ENCODE assay signal across 8 cellular contexts in genomic region chr9:4382722-4383317, GRCh38.
DNase-seq lines count a peak whose midpoint lies in the region; ATAC-seq, FAIRE-seq and TF ChIP-seq lines count a peak whose summit lies in the region.

No MANE protein-coding gene starts in this region.

- H3K4me1 Mint-ChIP-seq in CD4-positive, CD25-positive, alpha-beta regulatory T cell: no peaks in the 10 kb centered on the region
- H3K4me1 Mint-ChIP-seq in astrocyte (ENCODE audit: low read depth, unreplicated experiment): no peaks in the 10 kb centered on the region

- peaks cover 9% of the 10 kb centered on the region for H3K27me3 Mint-ChIP-seq in CD4-positive, CD25-positive, alpha-beta regulatory T cell
- no peaks in the 10 kb centered on the region for H3K27me3 Mint-ChIP-seq in astrocyte (ENCODE audit: low read depth, unreplicated experiment)

- WGBS in HepG2 (ENCODE audit: low lambda C conversion rate): 1% methylated on average over 4 of the region's 4 CpGs

- peaks cover 3% of the 10 kb centered on the region for H3K27me3 ChIP-seq in CD4-positive, CD25-positive, alpha-beta regulatory T cell (ENCODE audit: control insufficient read depth, insufficient read depth, low read length)
- H3K27me3 ChIP-seq in astrocyte (ENCODE audit: insufficient read depth, low read length) (no peaks in the 10 kb centered on the region), HepG2 (ENCODE audit: control insufficient read depth in 1 of 2, insufficient read depth in 2 of 2, low read length in 2 of 2) (peaks cover 1 to 5% of the 10 kb centered on the region in 2 experiments; a peak in 2 of 5 replicates)

- no peaks in the 10 kb centered on the region for H3K36me3 Mint-ChIP-seq in CD4-positive, CD25-positive, alpha-beta regulatory T cell
- H3K36me3 Mint-ChIP-seq in astrocyte (ENCODE audit: low read depth, unreplicated experiment): no peaks in the 10 kb centered on the region

- FAIRE-seq in astrocyte (lab: Jason Lieb, UNC): no peak
- FAIRE-seq in HepG2 (lab: Jason Lieb, UNC): no peak

- peak in 2 of 3 donors; percentile 9 to 45 for DNase-seq in CD4-positive, CD25-positive, alpha-beta regulatory T cell
- DNase-seq in LoVo (ENCODE audit: low spot score): peak; percentile 44
- no peak for DNase-seq in astrocyte (ENCODE audit: low read depth)
- DNase-seq in HepG2 (ENCODE audit: low spot score): no peak
- no peak for DNase-seq in NK-92 (lab: John Stamatoyannopoulos, UW; ENCODE audit: unreplicated experiment)
- DNase-seq in NOMO-1 treated with dmso at 0.1 percent for 144 hours (lab: John Stamatoyannopoulos, UW; ENCODE audit: unreplicated experiment): no peak

- H3K9me3 Mint-ChIP-seq in CD4-positive, CD25-positive, alpha-beta regulatory T cell: no peaks in the 10 kb centered on the region
- no peaks in the 10 kb centered on the region for H3K9me3 Mint-ChIP-seq in astrocyte (ENCODE audit: unreplicated experiment)

- TF ChIP-seq EP300 in HepG2 (IDR thresholded peaks at IDR 0.05; ENCODE audit: low read depth in 2 of 2, low read length in 2 of 2): no peak
- no peak for TF ChIP-seq EP300 in HepG2 (CRISPR knock-in tag; IDR thresholded peaks at IDR 0.05; ENCODE audit: borderline replicate concordance)

- H3K4me3 ChIP-seq in CD4-positive, CD25-positive, alpha-beta regulatory T cell (ENCODE audit: low read depth, low read length): no peak overlapping the region
- H3K4me3 ChIP-seq in astrocyte (ENCODE audit: insufficient read depth, low read depth, low read length) (no peak overlapping the region), HepG2 (replicated peaks in 1 of 3; ENCODE audit: insufficient read depth in 1 of 3, low read depth in 2 of 3, low read length in 3 of 3) (no peak overlapping the region)

- intact Hi-C loops in HepG2 (cut with micrococcal nuclease; ENCODE audit: unreplicated experiment): loop anchor here (1.0 to 5.0 kb wide), 2 partner anchors 164 to 257 kb away; no protein-coding TSS in a partner anchor

- CTCF ChIA-PET in HepG2 (lab: Yijun Ruan, JAX; ENCODE audit: low intra/inter-chr PET ratio, low total read pairs): interaction anchor here (1.0 to 1.2 kb wide), 2 partner anchors 166 to 167 kb away, joined by 3 read pairs; no protein-coding TSS in a partner anchor

- H3K4me1 ChIP-seq in CD4-positive, CD25-positive, alpha-beta regulatory T cell (ENCODE audit: control insufficient read depth, insufficient read depth, low read length, poor library complexity, severe bottlenecking): no peaks in the 10 kb centered on the region
- H3K4me1 ChIP-seq in astrocyte (ENCODE audit: insufficient read depth, low read length): no peaks in the 10 kb centered on the region
- no peaks in the 10 kb centered on the region for H3K4me1 ChIP-seq in HepG2 (ENCODE audit: insufficient read depth, low read length)

- H3K9ac ChIP-seq in astrocyte (ENCODE audit: low read length) (no peak overlapping the region), HepG2 (ENCODE audit: insufficient read depth, low read depth, low read length) (no peak overlapping the region)

- no peaks in the 10 kb centered on the region for H3K9me3 ChIP-seq in CD4-positive, CD25-positive, alpha-beta regulatory T cell (ENCODE audit: control insufficient read depth in 2 of 2, low read length in 2 of 2)
- H3K9me3 ChIP-seq in astrocyte (ENCODE audit: insufficient read depth, low read depth, low read length): no peaks in the 10 kb centered on the region
- no peaks in the 10 kb centered on the region for H3K9me3 ChIP-seq in HepG2 (ENCODE audit: low read length)

- H3K36me3 ChIP-seq in CD4-positive, CD25-positive, alpha-beta regulatory T cell (ENCODE audit: control insufficient read depth, insufficient read depth, low read length): no peaks in the 10 kb centered on the region
- H3K36me3 ChIP-seq in astrocyte (ENCODE audit: insufficient read depth, low read length) (no peaks in the 10 kb centered on the region), HepG2 (replicated peaks in 1 of 2; ENCODE audit: control insufficient read depth in 1 of 2, insufficient read depth in 2 of 2, low read length in 2 of 2) (no peaks in the 10 kb centered on the region)

- no peak for TF ChIP-seq POLR2A in HepG2 (IDR thresholded peaks at IDR 0.05; ENCODE audit: insufficient read depth in 1 of 2, low read depth in 2 of 2, low read length in 2 of 2)

- peak; percentile 74 for TF ChIP-seq CTCF in astrocyte (IDR thresholded peaks at IDR 0.05; ENCODE audit: insufficient read depth, low read depth, low read length)
- peak; percentile 48 for TF ChIP-seq CTCF in HepG2 (CRISPR knock-in tag; IDR thresholded peaks at IDR 0.05)

- H3K4me3 Mint-ChIP-seq in CD4-positive, CD25-positive, alpha-beta regulatory T cell: no peak overlapping the region
- no peak overlapping the region for H3K4me3 Mint-ChIP-seq in astrocyte (ENCODE audit: unreplicated experiment)

- H3K79me2 ChIP-seq in astrocyte (ENCODE audit: insufficient read depth, low read length) (no peaks in the 10 kb centered on the region), HepG2 (ENCODE audit: insufficient read depth, low read length) (no peaks in the 10 kb centered on the region)

- in situ Hi-C loops in HepG2 (cut with HindIII; ENCODE audit: extremely low pct_ligation_motif_present, low pct_unique_long_range_greater_than_20kb): loop anchor here (10.0 to 25.0 kb wide), 2 partner anchors 162 to 254 kb away; no protein-coding TSS in a partner anchor

- POLR2A ChIA-PET in HepG2 (lab: Yijun Ruan, JAX): no interaction called here

- no peak overlapping the region for H3K27ac ChIP-seq in CD4-positive, CD25-positive, alpha-beta regulatory T cell (ENCODE audit: insufficient read depth, low read length, poor library complexity, severe bottlenecking)
- no peak overlapping the region for H3K27ac ChIP-seq in astrocyte (ENCODE audit: low read depth, low read length)
- H3K27ac ChIP-seq in HepG2 (ENCODE audit: extremely low read length, insufficient read depth, low read length): no peak overlapping the region

- no peak for ATAC-seq in CD4-positive, CD25-positive, alpha-beta regulatory T cell (ENCODE audit: low read depth in 2 of 2)
- ATAC-seq in GM18858 (IDR thresholded peaks at IDR 0.05; ENCODE audit: unreplicated experiment): peak; percentile 53
- no peak for ATAC-seq in HepG2
- ATAC-seq in GM19324 (IDR thresholded peaks at IDR 0.05; ENCODE audit: low FRiP score, unreplicated experiment): no peak

- H3K4me2 ChIP-seq in astrocyte (ENCODE audit: low read length): no peak overlapping the region
- no peak overlapping the region for H3K4me2 ChIP-seq in HepG2 (ENCODE audit: low read depth, low read length)

- no peak overlapping the region for H2AFZ ChIP-seq in astrocyte (ENCODE audit: low read depth, low read length)
- no peak overlapping the region for H2AFZ ChIP-seq in HepG2 (ENCODE audit: low read length)

- BruUV-seq in HepG2 (replicated peaks; lab: Mats Ljungman, UMichigan): no TSS peak

- no peak for TF ChIP-seq RAD21 in HepG2 (CRISPR knock-in tag; IDR thresholded peaks at IDR 0.05)

- H3K27ac Mint-ChIP-seq in CD4-positive, CD25-positive, alpha-beta regulatory T cell: no peak overlapping the region
- H3K27ac Mint-ChIP-seq in astrocyte (ENCODE audit: unreplicated experiment): no peak overlapping the region

- H4K20me1 ChIP-seq in astrocyte (ENCODE audit: insufficient read depth, low read length): no peaks in the 10 kb centered on the region
- H4K20me1 ChIP-seq in HepG2 (ENCODE audit: insufficient read depth, low read length): no peaks in the 10 kb centered on the region

TF ChIP-seq in HepG2, 621 proteins besides CTCF, POLR2A, EP300 and RAD21:
- TF ChIP-seq ZNF619 (CRISPR knock-in tag; IDR thresholded peaks at IDR 0.05) (no peak), STAG1 (CRISPR knock-in tag; IDR thresholded peaks at IDR 0.05) (peak; percentile 67), SMC3 (IDR thresholded peaks at IDR 0.05; ENCODE audit: low read length) (peak; percentile 19; the same call in 1 of the 2 replicates)
TF ChIP-seq in HepG2: peak in this region for 2.

Comparison
In these comparisons a context has a peak if more than half of its experiments do, and no peak if none do; other contexts are left out.
1. DNase-seq: peak in CD4-positive, CD25-positive, alpha-beta regulatory T cell (2 of 3) and LoVo (single experiment); none in astrocyte (single experiment), HepG2 (single experiment), NK-92 (single experiment) and NOMO-1 treated with dmso at 0.1 percent for 144 hours (single experiment).